9 cellular contexts compared by ENCODE assay signal in genomic region chr2:25274868-25275574, GRCh38.
DNase-seq lines count a peak whose midpoint lies in the region; ATAC-seq and TF ChIP-seq lines count a peak whose summit lies in the region.
"Had no signal": no experiment of that assay in that cellular context is flagged by ENCODE, and none has a peak within 500 bp of the region (broad histone marks: within the 10 kb centered on the region; RNA-seq: fewer than 3 reads in every experiment).

No MANE protein-coding gene starts in this region.

- peaks cover 8% of the 10 kb centered on the region for H3K36me3 Mint-ChIP-seq in endothelial cell (ENCODE audit: low read depth, unreplicated experiment)

- ATAC-seq in heart right ventricle (peak in 7 of 8 donors; percentile 41 to 67 (median 52)), HG03457 (IDR thresholded peaks at IDR 0.05; ENCODE audit: unreplicated experiment) (no peak)

- peaks cover 6 to 76% (median 68%) of the 10 kb centered on the region in 9 donors for H3K4me1 ChIP-seq in heart right ventricle

- peaks cover 42% of the 10 kb centered on the region for H3K4me1 Mint-ChIP-seq in endothelial cell (ENCODE audit: unreplicated experiment)

- H3K27ac ChIP-seq in heart right ventricle, result peak overlapping the region in 9 of 10 donors; percentile 36 to 94 (median 82)

- in situ Hi-C loops in GM13976 (cut with MboI; ENCODE audit: low sequenced_read_pairs, unreplicated experiment), result no loop called here

- H3K27me3 ChIP-seq in heart right ventricle, result no peaks in the 10 kb centered on the region

- H3K9me3 Mint-ChIP-seq in endothelial cell (ENCODE audit: unreplicated experiment), result no peaks in the 10 kb centered on the region

- DNase-seq in GM13976 (ENCODE audit: low spot score) (peak; percentile 69), heart right ventricle (peak; percentile 53 to 78), HuH-7.5 (ENCODE audit: low spot score) (no peak), endothelial cell (ENCODE audit: low spot score) (no peak), LoVo (ENCODE audit: low spot score) (no peak)
- DNase-seq in activated CD8-positive, alpha-beta memory T cell treated with anti-CD3 and anti-CD28 coated beads for 4 hours (ENCODE audit: low read depth in 2 of 2), result peak; percentile 53 to 61
- DNase-seq in stimulated activated CD8-positive, alpha-beta memory T cell treated with anti-CD3 and anti-CD28 coated beads, Interleukin-2, amount 100 ng/mL, for 48 hours (ENCODE audit: low read depth in 2 of 2), result peak; percentile 40 to 58
- DNase-seq: KG1 had no signal

- H3K4me3 ChIP-seq in heart right ventricle, result no peak overlapping the region

- no peak overlapping the region for H3K27ac Mint-ChIP-seq in endothelial cell (ENCODE audit: unreplicated experiment)

- 66 to 75% methylated on average over 26 to 27 of the region's 27 CpGs for WGBS in heart right ventricle, 2 donors

- no peaks in the 10 kb centered on the region for H3K9me3 ChIP-seq in heart right ventricle

- intact Hi-C loops in heart right ventricle (cut with DNase I), result loop anchor here in 1 of 10 donors (5.0 kb wide), 1 partner anchor 67 kb away; the partner anchor contains the start of gene DNMT3A

- no peak overlapping the region for H3K4me3 Mint-ChIP-seq in endothelial cell (ENCODE audit: unreplicated experiment)

- peaks cover 0 to 42% (median 8%) of the 10 kb centered on the region in 9 donors for H3K36me3 ChIP-seq in heart right ventricle

- TF ChIP-seq CTCF in GM13976 (IDR thresholded peaks at IDR 0.05; ENCODE audit: borderline replicate concordance, control extremely low read depth, extremely low read depth, insufficient read depth, missing control alignments) (no peak), heart right ventricle (IDR thresholded peaks at IDR 0.05) (no peak), endothelial cell (IDR thresholded peaks at IDR 0.05; ENCODE audit: unreplicated experiment) (no peak)

- H3K27me3 Mint-ChIP-seq in endothelial cell (ENCODE audit: unreplicated experiment), result peaks cover 19% of the 10 kb centered on the region

Comparison
In these comparisons a context has a peak if more than half of its experiments do, and no peak if none do; other contexts are left out.
1. DNase-seq: peak in GM13976 (single experiment), activated CD8-positive, alpha-beta memory T cell treated with anti-CD3 and anti-CD28 coated beads for 4 hours (2 of 2), heart right ventricle (2 of 2) and stimulated activated CD8-positive, alpha-beta memory T cell treated with anti-CD3 and anti-CD28 coated beads, Interleukin-2, amount 100 ng/mL, for 48 hours (2 of 2); none in HuH-7.5 (single experiment), endothelial cell (single experiment) and LoVo (single experiment).